ENCODE assay signal across 10 cellular contexts in genomic region chr5:42636425-42636824, GRCh38.
A peak's percentile ranks its signal among the peaks of the same experiment; 100 is the strongest.
DNase-seq lines count a peak whose midpoint lies in the region; ATAC-seq and TF ChIP-seq lines count a peak whose summit lies in the region.
"Had no signal": no experiment of that assay in that cellular context is flagged by ENCODE, and none has a peak within 500 bp of the region (broad histone marks: within the 10 kb centered on the region; RNA-seq: fewer than 3 reads in every experiment).

No MANE protein-coding gene starts in this region.

- no peaks in the 10 kb centered on the region for H3K79me2 ChIP-seq in fibroblast of lung (ENCODE audit: control insufficient read depth, insufficient read depth, low read length)

- no peaks in the 10 kb centered on the region for H3K9me3 Mint-ChIP-seq in stimulated activated memory B cell treated with anti-CD40 and anti-IgM and Interleukin-4, amounts not matched to agents 10 μg/mL and 1 μg/mL and 100 μg/mL, for 72 hours

- H3K4me3 Mint-ChIP-seq in stimulated activated memory B cell treated with anti-CD40 and anti-IgM and Interleukin-4, amounts not matched to agents 10 μg/mL and 1 μg/mL and 100 μg/mL, for 72 hours: no peak overlapping the region

- no peaks in the 10 kb centered on the region for H3K9me3 ChIP-seq in left ventricle myocardium inferior (replicated peaks)
- H3K9me3 ChIP-seq in fibroblast of lung (ENCODE audit: control insufficient read depth, insufficient read depth, low read depth, low read length): no peaks in the 10 kb centered on the region

- H3K36me3 ChIP-seq in left ventricle myocardium inferior (no peaks in the 10 kb centered on the region), fibroblast of lung (ENCODE audit: control insufficient read depth, insufficient read depth, low read length) (no peaks in the 10 kb centered on the region)

- peaks cover 8% of the 10 kb centered on the region for H3K4me1 Mint-ChIP-seq in stimulated activated memory B cell treated with anti-CD40 and anti-IgM and Interleukin-4, amounts not matched to agents 10 μg/mL and 1 μg/mL and 100 μg/mL, for 72 hours

- no peak overlapping the region for H3K27ac ChIP-seq in left ventricle myocardium inferior (replicated peaks)
- no peak overlapping the region for H3K27ac ChIP-seq in fibroblast of lung (ENCODE audit: insufficient read depth, low read length)
- H3K27ac ChIP-seq: dorsolateral prefrontal cortex had no signal

- DNase-seq in left ventricle myocardium inferior: no peak
- no peak for DNase-seq in cardiac septum (ENCODE audit: low spot score)
- DNase-seq in NOMO-1 treated with dmso at 0.1 percent for 144 hours (lab: John Stamatoyannopoulos, UW; ENCODE audit: unreplicated experiment): peak; percentile 19
- peak in 1 of 2 donors; percentile 28 for DNase-seq in fibroblast of lung (ENCODE audit: low read depth in 2 of 2)
- no peak for DNase-seq in medulla oblongata (ENCODE audit: extremely low spot score)
- no peak for DNase-seq in GM20000 (ENCODE audit: low spot score)
- DNase-seq: dorsolateral prefrontal cortex, occipital lobe had no signal

- H3K27me3 Mint-ChIP-seq in stimulated activated memory B cell treated with anti-CD40 and anti-IgM and Interleukin-4, amounts not matched to agents 10 μg/mL and 1 μg/mL and 100 μg/mL, for 72 hours: peaks cover 14% of the 10 kb centered on the region

- H3K36me3 Mint-ChIP-seq in stimulated activated memory B cell treated with anti-CD40 and anti-IgM and Interleukin-4, amounts not matched to agents 10 μg/mL and 1 μg/mL and 100 μg/mL, for 72 hours: no peaks in the 10 kb centered on the region

- no peak for ATAC-seq in HG03159 (IDR thresholded peaks at IDR 0.05; ENCODE audit: unreplicated experiment)
- ATAC-seq in stimulated activated memory B cell treated with anti-CD40 and anti-IgM and Interleukin-4, amounts not matched to agents 10 μg/mL and 1 μg/mL and 100 μg/mL, for 72 hours: no peak

- H3K27me3 ChIP-seq in left ventricle myocardium inferior (ENCODE audit: low read depth) (no peaks in the 10 kb centered on the region), fibroblast of lung (ENCODE audit: control insufficient read depth, insufficient read depth, low read length) (no peaks in the 10 kb centered on the region)
- H3K27me3 ChIP-seq: dorsolateral prefrontal cortex had no signal

- intact Hi-C loops in left ventricle myocardium inferior (cut with micrococcal nuclease): no loop called here
- intact Hi-C loops in cardiac septum (cut with DNase I): no loop called here

- no peak overlapping the region for H3K9ac ChIP-seq in fibroblast of lung (ENCODE audit: insufficient read depth, low read length)

- no peak overlapping the region for H3K4me2 ChIP-seq in fibroblast of lung (ENCODE audit: extremely low read depth, insufficient read depth, low read length)

- H4K20me1 ChIP-seq in fibroblast of lung (ENCODE audit: control insufficient read depth, extremely low read depth, insufficient read depth, low read length): no peaks in the 10 kb centered on the region

- H3K4me1 ChIP-seq in left ventricle myocardium inferior (peaks cover 18% of the 10 kb centered on the region), fibroblast of lung (ENCODE audit: control insufficient read depth, extremely low read depth, insufficient read depth, low read length) (no peaks in the 10 kb centered on the region)

- H2AFZ ChIP-seq in fibroblast of lung (ENCODE audit: low read length): no peak overlapping the region

- TF ChIP-seq CTCF in left ventricle myocardium inferior (IDR thresholded peaks at IDR 0.05; ENCODE audit: borderline replicate concordance) (peak; percentile 30), fibroblast of lung (conservative IDR thresholded peaks at IDR 0.05 in 1 of 2, IDR thresholded peaks at IDR 0.05 in 1 of 2; ENCODE audit: low read depth in 1 of 2, low read length in 2 of 2) (peak; percentile 33 to 50), GM20000 (IDR thresholded peaks at IDR 0.05; ENCODE audit: extremely low read depth, missing control alignments) (no peak)

- no peak overlapping the region for H3K4me3 ChIP-seq in left ventricle myocardium inferior
- no peak overlapping the region for H3K4me3 ChIP-seq in fibroblast of lung (replicated peaks in 1 of 4; ENCODE audit: control extremely low read depth in 1 of 4, insufficient read depth in 1 of 4, low read depth in 3 of 4, low read length in 4 of 4)
- H3K4me3 ChIP-seq: dorsolateral prefrontal cortex had no signal

- H3K27ac Mint-ChIP-seq in stimulated activated memory B cell treated with anti-CD40 and anti-IgM and Interleukin-4, amounts not matched to agents 10 μg/mL and 1 μg/mL and 100 μg/mL, for 72 hours: no peak overlapping the region
